In genomic region chr2:224217962-224218347, GRCh38 we compare ENCODE assay signal across 19 cellular contexts.
A peak's percentile ranks its signal among the peaks of the same experiment; 100 is the strongest.
DNase-seq lines count a peak whose midpoint lies in the region; ATAC-seq lines count a peak whose summit lies in the region.
"Had no signal": no experiment of that assay in that cellular context is flagged by ENCODE, and none has a peak within 500 bp of the region (broad histone marks: within the 10 kb centered on the region; RNA-seq: fewer than 3 reads in every experiment).

No MANE protein-coding gene starts in this region.

- DNase-seq in ELR (ENCODE audit: low read depth) = peak; percentile 64
- DNase-seq in OCI-M1 (lab: John Stamatoyannopoulos, UW) = peak; percentile 53
- peak; percentile 86 for DNase-seq in fibroblast of gingiva (ENCODE audit: low read depth)
- DNase-seq in non-pigmented ciliary epithelial cell (ENCODE audit: low read depth) = peak; percentile 40
- DNase-seq in DMS153 (lab: John Stamatoyannopoulos, UW) = no peak
- DNase-seq: activated B cell treated with CpG ODN at 0.5 μM for 24 hours; activated CD8-positive, alpha-beta memory T cell treated with anti-CD3 and anti-CD28 coated beads, Interleukin-2, amount 10 ng/mL, durations not matched to agents 7 days and 5 days; activated naive CD4-positive, alpha-beta T cell; CD4-positive, alpha-beta memory T cell; GF-D8; KG1; lower lobe of right lung; natural killer cell; NCI-H1694 treated with DMSO at 0.1 percent for 48 hours; NCI-H524 treated with DMSO at 0.1 percent for 48 hours; PC-9 had no signal

- ATAC-seq in HG02678 (IDR thresholded peaks at IDR 0.05; ENCODE audit: unreplicated experiment) = no peak
- ATAC-seq in GM18861 (IDR thresholded peaks at IDR 0.05; ENCODE audit: unreplicated experiment) = no peak
- no peak for ATAC-seq in GM21723 (IDR thresholded peaks at IDR 0.05; ENCODE audit: unreplicated experiment)
- ATAC-seq: activated CD8-positive, alpha-beta memory T cell treated with anti-CD3 and anti-CD28 coated beads, Interleukin-2, amount 10 ng/mL, durations not matched to agents 7 days and 5 days; natural killer cell had no signal
